In genomic region chr18:27483266-27483665, GRCh38 we compare ENCODE assay signal across 1 cellular context.
TF ChIP-seq lines count a peak whose summit lies in the region.

No MANE protein-coding gene starts in this region.

TF ChIP-seq in H1, 55 proteins besides CTCF, POLR2A, EP300 and RAD21 (continued from another document):
- TF ChIP-seq CHD7 (IDR thresholded peaks at IDR 0.05; ENCODE audit: insufficient replicate concordance, low read length) (no peak), CREB1 (IDR thresholded peaks at IDR 0.05) (no peak), MAFK (IDR thresholded peaks at IDR 0.05; ENCODE audit: low read depth, low read length) (no peak), SP1 (IDR thresholded peaks at IDR 0.05; ENCODE audit: low read depth, low read length) (no peak), ATF3 (IDR thresholded peaks at IDR 0.05; ENCODE audit: insufficient read depth, low read depth, low read length) (no peak), NRF1 (IDR thresholded peaks at IDR 0.05; ENCODE audit: low read depth, low read length) (no peak), SRF (IDR thresholded peaks at IDR 0.05; ENCODE audit: low read depth, low read length) (no peak), SIX5 (IDR thresholded peaks at IDR 0.05; ENCODE audit: low read depth, low read length) (no peak), BCL11A (IDR thresholded peaks at IDR 0.05; ENCODE audit: low read depth in 2 of 2, low read length in 2 of 2) (no peak), TBP (IDR thresholded peaks at IDR 0.05; ENCODE audit: low read depth, low read length) (no peak), MAX (IDR thresholded peaks at IDR 0.05) (no peak)
